In genomic region chr1:234554157-234554477, GRCh38 we compare ENCODE assay signal across 14 cellular contexts. TPM values are rescaled to one million over a fixed set of nuclear protein-coding genes. Genes with fewer than 3 reads are reported as not detected.
A peak's percentile ranks its signal among the peaks of the same experiment; 100 is the strongest.
DNase-seq lines count a peak whose midpoint lies in the region; ATAC-seq, FAIRE-seq and TF ChIP-seq lines count a peak whose summit lies in the region.
"Had no signal": no experiment of that assay in that cellular context is flagged by ENCODE, and none has a peak within 500 bp of the region (broad histone marks: within the 10 kb centered on the region; RNA-seq: fewer than 3 reads in every experiment).

No MANE protein-coding gene starts in this region.

- intact Hi-C loops in K562 (cut with micrococcal nuclease): no loop called here

- no peaks in the 10 kb centered on the region for H3K9me2 ChIP-seq in GM23338 (ENCODE audit: insufficient read depth)

- no peak overlapping the region for H3K4me3 Mint-ChIP-seq in GM23338
- H3K4me3 Mint-ChIP-seq: activated CD4-positive, alpha-beta T cell treated with anti-CD3 and anti-CD28 coated beads for 36 hours; activated T-helper 1 cell treated with anti-CD3 and anti-CD28 coated beads, Interleukin-12 subunit alpha, Interleukin-12 subunit beta, Interleukin-2, Interleukin-4 antibody, amounts not matched to agents 30 ng/mL and 10 ng/mL and 1 ng/mL, durations not matched to agents 14 hours and 24 hours and 36 hours; effector memory CD8-positive, alpha-beta T cell had no signal

- H3K4me1 ChIP-seq in GM23338 (ENCODE audit: insufficient read depth) (no peaks in the 10 kb centered on the region), K562 (replicated peaks in 1 of 2; ENCODE audit: control insufficient read depth in 2 of 2, insufficient read depth in 2 of 2, low read length in 2 of 2) (peaks cover 35 to 51% of the 10 kb centered on the region in 2 experiments), smooth muscle cell (ENCODE audit: low read depth) (no peaks in the 10 kb centered on the region)

- WGBS in K562 (ENCODE audit: insufficient coverage, low coverage, missing lambda C conversion rate): 48% methylated on average over 7 of the region's 7 CpGs
- WGBS in smooth muscle cell (ENCODE audit: low lambda C conversion rate): 54% methylated on average over 7 of the region's 7 CpGs

- no peak for DNase-seq in GM23338 (ENCODE audit: low spot score)
- DNase-seq in K562 (ENCODE audit: extremely low read depth in 1 of 4, low spot score in 3 of 4): no peak
- no peak for DNase-seq in smooth muscle cell (lab: John Stamatoyannopoulos, UW; ENCODE audit: unreplicated experiment)
- DNase-seq in activated naive CD4-positive, alpha-beta T cell treated with Interleukin-2 at 50 U/mL for 16 hours: no peak
- DNase-seq in DMS 273 (lab: John Stamatoyannopoulos, UW; ENCODE audit: unreplicated experiment): no peak
- no peak for DNase-seq in NCI-H748 (lab: John Stamatoyannopoulos, UW; ENCODE audit: unreplicated experiment)
- no peak for DNase-seq in stimulated activated CD4-positive, alpha-beta T cell treated with anti-CD3 and anti-CD28 coated beads, Interleukin-15, amount 100 ng/mL, for 24 hours
- DNase-seq: activated CD4-positive, alpha-beta T cell treated with anti-CD3 and anti-CD28 coated beads for 36 hours; CD8-positive, alpha-beta memory T cell; effector memory CD8-positive, alpha-beta T cell; MV-4-11 had no signal

- FAIRE-seq in K562 (lab: Jason Lieb, UNC) (no peak), islet of Langerhans (lab: Jason Lieb, UNC) (peak; percentile 24)
- FAIRE-seq: TTC549 had no signal

- ATAC-seq in GM23338: no peak
- no peak for ATAC-seq in K562
- ATAC-seq: activated CD4-positive, alpha-beta T cell treated with anti-CD3 and anti-CD28 coated beads for 36 hours; effector memory CD8-positive, alpha-beta T cell had no signal

- TF ChIP-seq RAD21 in K562 (CRISPR knock-in tag; conservative IDR thresholded peaks at IDR 0.05 in 1 of 2, IDR thresholded peaks at IDR 0.05 in 1 of 2): no peak

- H3K9ac ChIP-seq in K562 (ENCODE audit: insufficient read depth in 1 of 2, low read depth in 2 of 2, low read length in 2 of 2) (no peak overlapping the region), smooth muscle cell (ENCODE audit: low read depth) (no peak overlapping the region)

- peak overlapping the region; percentile 87; the same call in 1 of the 2 replicates for H2AFZ ChIP-seq in GM23338
- H2AFZ ChIP-seq in K562 (ENCODE audit: low read depth, low read length): no peak overlapping the region
- H2AFZ ChIP-seq in smooth muscle cell (ENCODE audit: low read depth): no peak overlapping the region

- peaks cover 11% of the 10 kb centered on the region; the same call in 2 of the 3 replicates for H3K4me1 Mint-ChIP-seq in GM23338
- H3K4me1 Mint-ChIP-seq: activated CD4-positive, alpha-beta T cell treated with anti-CD3 and anti-CD28 coated beads for 36 hours; CD8-positive, alpha-beta memory T cell had no signal

- H3K79me2 ChIP-seq in GM23338 (replicated peaks; ENCODE audit: insufficient read depth) (no peaks in the 10 kb centered on the region), K562 (ENCODE audit: control insufficient read depth, insufficient read depth, low read length) (no peaks in the 10 kb centered on the region), smooth muscle cell (ENCODE audit: low read depth) (no peaks in the 10 kb centered on the region)

- in situ Hi-C loops in K562 (cut with MboI): no loop called here

- no peaks in the 10 kb centered on the region for H3K36me3 ChIP-seq in GM23338 (ENCODE audit: insufficient read depth)
- no peaks in the 10 kb centered on the region for H3K36me3 ChIP-seq in K562 (ENCODE audit: control insufficient read depth, insufficient read depth, low read length)
- no peaks in the 10 kb centered on the region for H3K36me3 ChIP-seq in smooth muscle cell (ENCODE audit: low read depth)

- H3K4me2 ChIP-seq in GM23338 (no peak overlapping the region), K562 (ENCODE audit: insufficient read depth, low read length) (no peak overlapping the region), smooth muscle cell (peak overlapping the region; percentile 63)

- BruUV-seq in K562 (replicated peaks; lab: Mats Ljungman, UMichigan): no TSS peak

- no peaks in the 10 kb centered on the region for H3K9me3 Mint-ChIP-seq in GM23338
- H3K9me3 Mint-ChIP-seq: activated T-helper 1 cell treated with anti-CD3 and anti-CD28 coated beads, Interleukin-12 subunit alpha, Interleukin-12 subunit beta, Interleukin-2, Interleukin-4 antibody, amounts not matched to agents 30 ng/mL and 10 ng/mL and 1 ng/mL, durations not matched to agents 14 hours and 24 hours and 36 hours; CD8-positive, alpha-beta memory T cell; effector memory CD8-positive, alpha-beta T cell had no signal

- H3K9me3 ChIP-seq in K562 (replicated peaks; ENCODE audit: control insufficient read depth, insufficient read depth, low read depth, low read length) (no peaks in the 10 kb centered on the region), smooth muscle cell (replicated peaks; ENCODE audit: low read depth) (no peaks in the 10 kb centered on the region)

- no peak for TF ChIP-seq EP300 in K562 (IDR thresholded peaks at IDR 0.05; ENCODE audit: low read length)

- no peak for TF ChIP-seq POLR2A in K562 (conservative IDR thresholded peaks at IDR 0.05)

- H3F3A ChIP-seq in GM23338 (replicated peaks; ENCODE audit: low read depth): no peaks in the 10 kb centered on the region
- peaks cover 37% of the 10 kb centered on the region for H3F3A ChIP-seq in smooth muscle cell (ENCODE audit: low read depth)

- H3K4me3 ChIP-seq in GM23338 (no peak overlapping the region), K562 (no peak overlapping the region), smooth muscle cell (no peak overlapping the region)

- POLR2A ChIA-PET in K562 (lab: Yijun Ruan, JAX): interaction anchor here (1.1 to 4.9 kb wide), 4 partner anchors 9 to 50 kb away, joined by 3 to 37 read pairs (median 4); no protein-coding TSS in a partner anchor

- H3K9me1 ChIP-seq in K562 (ENCODE audit: control insufficient read depth, insufficient read depth, low read length): no peaks in the 10 kb centered on the region

- TF ChIP-seq CTCF in GM23338 (conservative IDR thresholded peaks at IDR 0.05; ENCODE audit: low read depth in 2 of 2) (no peak), K562 (IDR thresholded peaks at IDR 0.05 in 2 of 3, conservative IDR thresholded peaks at IDR 0.05 in 1 of 3; ENCODE audit: insufficient read depth in 2 of 3, low read depth in 1 of 3, low read length in 3 of 3) (no peak), smooth muscle cell (IDR thresholded peaks at IDR 0.05; ENCODE audit: borderline replicate concordance, insufficient read depth, poor library complexity, severe bottlenecking) (no peak)

- H3K36me3 Mint-ChIP-seq in GM23338 (ENCODE audit: low read depth): no peaks in the 10 kb centered on the region
- H3K36me3 Mint-ChIP-seq: CD8-positive, alpha-beta memory T cell had no signal

- no peak overlapping the region for H3K27ac Mint-ChIP-seq in GM23338
- H3K27ac Mint-ChIP-seq: activated CD4-positive, alpha-beta T cell treated with anti-CD3 and anti-CD28 coated beads for 36 hours; activated T-helper 1 cell treated with anti-CD3 and anti-CD28 coated beads, Interleukin-12 subunit alpha, Interleukin-12 subunit beta, Interleukin-2, Interleukin-4 antibody, amounts not matched to agents 30 ng/mL and 10 ng/mL and 1 ng/mL, durations not matched to agents 14 hours and 24 hours and 36 hours; CD8-positive, alpha-beta memory T cell; effector memory CD8-positive, alpha-beta T cell had no signal

- CTCF ChIA-PET in K562 (lab: Yijun Ruan, JAX; ENCODE audit: low intra/inter-chr PET ratio): no interaction called here

- H4K20me1 ChIP-seq in GM23338 (replicated peaks; ENCODE audit: insufficient read depth) (no peaks in the 10 kb centered on the region), K562 (replicated peaks; ENCODE audit: control insufficient read depth, insufficient read depth, low read length) (no peaks in the 10 kb centered on the region), smooth muscle cell (ENCODE audit: low read depth) (no peaks in the 10 kb centered on the region)

- H3K27me3 ChIP-seq in GM23338 (ENCODE audit: insufficient read depth): no peaks in the 10 kb centered on the region
- H3K27me3 ChIP-seq in K562 (ENCODE audit: control insufficient read depth in 2 of 2, insufficient read depth in 2 of 2, low read length in 2 of 2): no peaks in the 10 kb centered on the region
- no peaks in the 10 kb centered on the region for H3K27me3 ChIP-seq in smooth muscle cell (ENCODE audit: low read depth)

- H3K27ac ChIP-seq in GM23338 (ENCODE audit: low read depth) (no peak overlapping the region), K562 (ENCODE audit: extremely low read depth, low read depth, low read length) (peak overlapping the region; percentile 60; the same call in 1 of the 3 replicates), smooth muscle cell (ENCODE audit: low read depth) (peak overlapping the region; percentile 80)

- H3K27me3 Mint-ChIP-seq in GM23338 (ENCODE audit: insufficient read depth, low read depth, poor library complexity): peaks cover 8% of the 10 kb centered on the region
- H3K27me3 Mint-ChIP-seq: activated CD4-positive, alpha-beta T cell treated with anti-CD3 and anti-CD28 coated beads for 36 hours had no signal

RNA-seq across cellular contexts. Expression of gene IRF2BP2, which starts 55.9 kb away (rescaled TPM):
- 62.4 and 62.9 TPM in 2 replicates for total RNA-seq in GM23338 (2014; rRNA removed; shearing (Covaris generic))
- polyA plus RNA-seq in GM23338 (2016; fragmentation: Nextera tagmentation; extraction: Ambion mirVana) (19.4 and 21.5 TPM in 2 replicates), K562 (2011; rRNA removed) (7.7 and 18.0 TPM in 2 replicates), K562 (2014; fragmentation: Illumina TruSeq; extraction: Trizol) (47.0 and 60.0 TPM in 2 replicates), K562 (2014; fragmentation: Nextera tagmentation; extraction: Ambion mirVana) (10 to 100 TPM; 11.4 to 18.2 TPM), K562 (2014; rRNA removed) (19.0 and 30.4 TPM in 2 replicates), smooth muscle cell (40.3 and 44.5 TPM in 2 replicates)
- 23.6 and 29.2 TPM in 2 replicates for total RNA-seq in K562 (2011; cell fraction: chromatin; rRNA removed; ENCODE audit: low replicate concordance)
- total RNA-seq in K562 (2011; cell fraction: nucleolus; rRNA removed): 17.0 and 26.0 TPM in 2 replicates
- total RNA-seq in K562 (2011; cell fraction: nucleoplasm; rRNA removed): 17.2 and 26.8 TPM in 2 replicates
- total RNA-seq in K562 (2014; rRNA removed) (24.4 and 38.8 TPM in 2 replicates), K562 (2014; rRNA removed; fragmentation: Illumina TruSeq; extraction: Trizol) (18.4 and 22.1 TPM in 2 replicates), K562 (2015; rRNA removed; fragmentation: Illumina TruSeq; extraction: Trizol) (35.3 and 39.1 TPM in 2 replicates), K562 (2021) (68.4 and 68.6 TPM in 2 replicates), smooth muscle cell (89.5 and 101 TPM in 2 replicates)
- 12.4 and 22.0 TPM in 2 replicates for polyA plus RNA-seq in K562 (2011; cell fraction: cytosol; rRNA removed)
- polyA plus RNA-seq in K562 (2011; cell fraction: nucleus; rRNA removed): 73.6 and 97.0 TPM in 2 replicates
- 38.3 and 116 TPM in 2 replicates for polyA plus RNA-seq in K562 (2012)
- polyA minus RNA-seq in K562 (2011; rRNA and poly(A)+ RNA removed): 10.8 and 16.9 TPM in 2 replicates
- 43.5 and 61.6 TPM in 2 replicates for polyA minus RNA-seq in K562 (2011; cell fraction: cytosol; rRNA and poly(A)+ RNA removed)
- 22.5 and 41.3 TPM in 2 replicates for polyA minus RNA-seq in K562 (2011; cell fraction: nucleus; rRNA and poly(A)+ RNA removed)
